13 cellular contexts compared by ENCODE assay signal in the genomic region with DNA sequence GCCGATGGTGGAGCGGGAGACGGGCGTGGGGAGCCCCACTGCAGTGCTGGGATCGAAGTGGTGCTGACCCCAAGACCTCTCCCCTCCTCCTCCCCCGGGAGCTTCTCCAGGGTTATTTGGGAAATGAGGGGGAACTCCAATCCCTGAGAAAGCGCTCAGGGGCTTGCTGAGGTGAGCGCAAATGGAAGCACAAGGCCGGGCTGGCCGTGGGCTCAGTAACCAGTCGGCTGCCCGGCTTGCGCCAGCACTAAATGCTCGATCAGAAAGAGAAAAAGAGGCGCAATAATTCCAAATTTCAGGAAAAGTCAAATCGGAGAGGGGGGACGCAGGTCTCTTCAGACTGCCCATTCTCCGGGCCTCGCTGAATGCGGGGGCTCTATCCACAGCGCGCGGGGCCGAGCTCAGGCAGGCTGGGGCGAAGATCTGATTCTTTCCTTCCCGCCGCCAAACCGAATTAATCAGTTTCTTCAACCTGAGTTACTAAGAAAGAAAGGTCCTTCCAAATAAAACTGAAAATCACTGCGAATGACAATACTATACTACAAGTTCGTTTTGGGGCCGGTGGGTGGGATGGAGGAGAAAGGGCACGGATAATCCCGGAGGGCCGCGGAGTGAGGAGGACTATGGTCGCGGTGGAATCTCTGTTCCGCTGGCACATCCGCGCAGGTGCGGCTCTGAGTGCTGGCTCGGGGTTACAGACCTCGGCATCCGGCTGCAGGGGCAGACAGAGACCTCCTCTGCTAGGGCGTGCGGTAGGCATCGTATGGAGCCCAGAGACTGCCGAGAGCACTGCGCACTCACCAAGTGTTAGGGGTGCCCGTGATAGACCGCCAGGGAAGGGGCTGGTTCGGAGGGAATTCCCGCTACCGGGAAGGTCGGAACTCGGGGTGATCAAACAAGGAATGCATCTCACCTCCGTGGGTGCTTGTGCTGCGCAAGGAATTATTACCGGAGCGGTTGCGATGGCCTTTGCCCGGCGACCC. TPM values are rescaled to one million over a fixed set of nuclear protein-coding genes. Genes with fewer than 3 reads are reported as not detected.
DNase-seq lines count a peak whose midpoint lies in the region; ATAC-seq and TF ChIP-seq lines count a peak whose summit lies in the region.
"Had no signal": no experiment of that assay in that cellular context is flagged by ENCODE, and none has a peak within 500 bp of the region (broad histone marks: within the 10 kb centered on the region; RNA-seq: fewer than 3 reads in every experiment).

No MANE protein-coding gene starts in this region.

- no peak overlapping the region for H3K9ac ChIP-seq in iPS-20b (ENCODE audit: low read depth, low read length)

- peak overlapping the region; percentile 64 for H3K27ac Mint-ChIP-seq in activated CD8-positive, alpha-beta memory T cell treated with anti-CD3 and anti-CD28 coated beads, Interleukin-2, amount 10 ng/mL, durations not matched to agents 7 days and 5 days
- H3K27ac Mint-ChIP-seq in chondrocyte (ENCODE audit: unreplicated experiment): no peak overlapping the region

- CTCF ChIA-PET in activated CD8-positive, alpha-beta memory T cell treated with anti-CD3 and anti-CD28 coated beads, Interleukin-2, amount 10 ng/mL, durations not matched to agents 7 days and 5 days (lab: Charles Lee): interaction anchor here (1.0 to 4.3 kb wide), 5 partner anchors 12 to 123 kb away, joined by 3 to 27 read pairs (median 4); a partner anchor contains a TSS

- no peak overlapping the region for H3K4me3 Mint-ChIP-seq in activated CD8-positive, alpha-beta memory T cell treated with anti-CD3 and anti-CD28 coated beads, Interleukin-2, amount 10 ng/mL, durations not matched to agents 7 days and 5 days
- H3K4me3 Mint-ChIP-seq in chondrocyte (ENCODE audit: unreplicated experiment): no peak overlapping the region

- peaks cover 27% of the 10 kb centered on the region for H3K4me1 Mint-ChIP-seq in activated CD8-positive, alpha-beta memory T cell treated with anti-CD3 and anti-CD28 coated beads, Interleukin-2, amount 10 ng/mL, durations not matched to agents 7 days and 5 days
- H3K4me1 Mint-ChIP-seq in chondrocyte (ENCODE audit: low read depth): peaks cover 26% of the 10 kb centered on the region

- peaks cover 22% of the 10 kb centered on the region; the same call in 1 of the 2 replicates for H3K4me1 ChIP-seq in iPS-20b (ENCODE audit: insufficient read depth, low read length)

- H3K9me3 ChIP-seq in iPS-20b (ENCODE audit: insufficient read depth, low read depth, low read length): no peaks in the 10 kb centered on the region

- H3K36me3 Mint-ChIP-seq in activated CD8-positive, alpha-beta memory T cell treated with anti-CD3 and anti-CD28 coated beads, Interleukin-2, amount 10 ng/mL, durations not matched to agents 7 days and 5 days: peaks cover 3% of the 10 kb centered on the region
- H3K36me3 Mint-ChIP-seq in chondrocyte (ENCODE audit: low read depth): peaks cover 4% of the 10 kb centered on the region

- TF ChIP-seq CTCF in chondrocyte (IDR thresholded peaks at IDR 0.05): no peak

- peaks cover 94% of the 10 kb centered on the region for H3K27me3 ChIP-seq in iPS-20b (ENCODE audit: insufficient read depth, low read length)

- no peaks in the 10 kb centered on the region for H3K36me3 ChIP-seq in iPS-20b (ENCODE audit: insufficient read depth, low read depth, low read length)

- peaks cover 77% of the 10 kb centered on the region for H3K27me3 Mint-ChIP-seq in activated CD8-positive, alpha-beta memory T cell treated with anti-CD3 and anti-CD28 coated beads, Interleukin-2, amount 10 ng/mL, durations not matched to agents 7 days and 5 days
- H3K27me3 Mint-ChIP-seq in chondrocyte (ENCODE audit: low read depth): peaks cover 74% of the 10 kb centered on the region

- H3K9me3 Mint-ChIP-seq in activated CD8-positive, alpha-beta memory T cell treated with anti-CD3 and anti-CD28 coated beads, Interleukin-2, amount 10 ng/mL, durations not matched to agents 7 days and 5 days (ENCODE audit: low read depth): no peaks in the 10 kb centered on the region
- H3K9me3 Mint-ChIP-seq in chondrocyte (ENCODE audit: low read depth): no peaks in the 10 kb centered on the region

- DNase-seq in activated CD8-positive, alpha-beta memory T cell treated with anti-CD3 and anti-CD28 coated beads, Interleukin-2, amount 10 ng/mL, durations not matched to agents 7 days and 5 days: peak; percentile 54
- DNase-seq in activated CD8-positive, alpha-beta memory T cell treated with anti-CD3 and anti-CD28 coated beads for 24 hours: no peak
- peak; percentile 42 to 51 for DNase-seq in activated T-cell treated with anti-CD3 and anti-CD28 coated beads, Interleukin-2, amount 50 U/mL, for 48 hours
- peak; percentile 7 for DNase-seq in stimulated activated naive CD4-positive, alpha-beta T cell treated with Interleukin-2 at 50 U/mL for 16 hours (lab: John Stamatoyannopoulos, UW)
- DNase-seq in NCI-H69 (lab: John Stamatoyannopoulos, UW): no peak
- DNase-seq in chondrocyte (ENCODE audit: low spot score): no peak
- DNase-seq: dorsolateral prefrontal cortex, NCI-H1694 had no signal

- H3K27ac ChIP-seq in iPS-20b (ENCODE audit: low read length): no peak overlapping the region
- H3K27ac ChIP-seq: dorsolateral prefrontal cortex had no signal

- H3K4me3 ChIP-seq in iPS-20b (ENCODE audit: low read length): peak overlapping the region; percentile 45

- no peak for ATAC-seq in activated CD8-positive, alpha-beta memory T cell treated with anti-CD3 and anti-CD28 coated beads, Interleukin-2, amount 10 ng/mL, durations not matched to agents 7 days and 5 days
- no peak for ATAC-seq in HG03469 (IDR thresholded peaks at IDR 0.05; ENCODE audit: unreplicated experiment)

RNA-seq across cellular contexts. Expression of a gene that starts 4.2 kb away (rescaled TPM):
- under 1 TPM in 1 of 2 experiments, not detected in 1; 0.23 TPM for total RNA-seq in activated CD8-positive, alpha-beta memory T cell treated with anti-CD3 and anti-CD28 coated beads, Interleukin-2, amount 10 ng/mL, durations not matched to agents 7 days and 5 days
- total RNA-seq in chondrocyte: 0.12 TPM in 1 of 3 replicates, not detected in the others
- total RNA-seq: glomerular endothelial cell, lung microvascular endothelial cell had no signal

RNA-seq across cellular contexts. Expression of a gene that starts 30.2 kb away (rescaled TPM):
- total RNA-seq in activated CD8-positive, alpha-beta memory T cell treated with anti-CD3 and anti-CD28 coated beads, Interleukin-2, amount 10 ng/mL, durations not matched to agents 7 days and 5 days: not detected
- total RNA-seq in chondrocyte: 0.10 TPM in 1 of 3 replicates, not detected in the others
- total RNA-seq: glomerular endothelial cell; lung microvascular endothelial cell; T-helper 2 cell treated with Interferon-gamma antibody and Interleukin-4, amounts not matched to agents 100 ng/mL and 5 ng/mL, for 36 hours had no signal

Comparison
In these comparisons a context has a peak if more than half of its experiments do, and no peak if none do; other contexts are left out.
1. DNase-seq: peak in activated CD8-positive, alpha-beta memory T cell treated with anti-CD3 and anti-CD28 coated beads, Interleukin-2, amount 10 ng/mL, durations not matched to agents 7 days and 5 days (single experiment), activated T-cell treated with anti-CD3 and anti-CD28 coated beads, Interleukin-2, amount 50 U/mL, for 48 hours (2 of 2) and stimulated activated naive CD4-positive, alpha-beta T cell treated with Interleukin-2 at 50 U/mL for 16 hours (single experiment); none in activated CD8-positive, alpha-beta memory T cell treated with anti-CD3 and anti-CD28 coated beads for 24 hours (single experiment), NCI-H69 (single experiment) and chondrocyte (single experiment).